ENCODE assay signal across 1 cellular context in genomic region chr14:69647642-69648041, GRCh38.
TF ChIP-seq lines count a peak whose summit lies in the region.

No MANE protein-coding gene starts in this region.

TF ChIP-seq in H1, 55 proteins besides CTCF, POLR2A, EP300 and RAD21:
- TF ChIP-seq CEBPB (IDR thresholded peaks at IDR 0.05; ENCODE audit: low read depth, low read length), result 0 out of 2 replicates have a peak, but pooled peaks have one; percentile 6
